In the genomic region with DNA sequence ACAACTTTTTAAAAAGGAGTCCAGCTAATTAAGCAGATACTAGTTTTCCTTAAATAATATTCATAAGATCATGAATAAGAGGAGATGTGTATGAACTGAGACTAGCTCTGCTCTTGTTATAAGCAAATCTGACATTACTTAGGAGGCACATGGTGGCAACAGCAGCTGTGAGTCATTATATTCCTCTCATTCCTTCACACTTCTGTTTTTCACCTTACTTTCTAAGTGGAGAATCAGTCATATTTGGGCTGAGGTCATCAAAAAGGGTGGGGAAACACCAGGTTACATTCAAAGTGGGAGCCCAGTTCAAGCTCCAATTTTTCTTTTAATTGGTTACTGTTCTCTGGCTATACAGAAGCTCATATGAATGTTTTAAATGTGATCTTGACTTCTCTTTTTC, we compare ENCODE assay signal across 15 cellular contexts. TPM values are rescaled to one million over a fixed set of nuclear protein-coding genes. Genes with fewer than 3 reads are reported as not detected.
A peak's percentile ranks its signal among the peaks of the same experiment; 100 is the strongest.
DNase-seq lines count a peak whose midpoint lies in the region; ATAC-seq, FAIRE-seq and TF ChIP-seq lines count a peak whose summit lies in the region.
"Had no signal": no experiment of that assay in that cellular context is flagged by ENCODE, and none has a peak within 500 bp of the region (broad histone marks: within the 10 kb centered on the region; RNA-seq: fewer than 3 reads in every experiment).

No MANE protein-coding gene starts in this region.

- H3K36me3 Mint-ChIP-seq in CD8-positive, alpha-beta memory T cell: no peaks in the 10 kb centered on the region
- H3K36me3 Mint-ChIP-seq: IgD-negative memory B cell had no signal

- FAIRE-seq in HepG2 (lab: Jason Lieb, UNC): no peak

- no peaks in the 10 kb centered on the region for H3K9me3 Mint-ChIP-seq in CD8-positive, alpha-beta memory T cell
- H3K9me3 Mint-ChIP-seq: natural killer cell had no signal

- TF ChIP-seq POLR2A in HepG2 (IDR thresholded peaks at IDR 0.05; ENCODE audit: insufficient read depth in 1 of 2, low read depth in 2 of 2, low read length in 2 of 2) (no peak), right lobe of liver (IDR thresholded peaks at IDR 0.05) (no peak), esophagus squamous epithelium (IDR thresholded peaks at IDR 0.05) (no peak)

- no peaks in the 10 kb centered on the region; a peak in 1 of 5 replicates for H3K27me3 ChIP-seq in HepG2 (ENCODE audit: control insufficient read depth in 1 of 2, insufficient read depth in 2 of 2, low read length in 2 of 2)
- H3K27me3 ChIP-seq in right lobe of liver: no peaks in the 10 kb centered on the region
- H3K27me3 ChIP-seq in esophagus squamous epithelium: peaks cover 0 to 13% (median 0%) of the 10 kb centered on the region in 4 donors
- no peaks in the 10 kb centered on the region for H3K27me3 ChIP-seq in CD8-positive, alpha-beta memory T cell (ENCODE audit: insufficient read depth, low read length, poor library complexity, severe bottlenecking)

- POLR2A ChIA-PET in HepG2 (lab: Yijun Ruan, JAX) (no interaction called here), OCI-LY7 (lab: Charles Lee) (interaction anchor here (0.6 kb wide), 2 partner anchors 21 to 1261 kb away, joined by 3 to 5 read pairs; no protein-coding TSS in a partner anchor)
- POLR2A ChIA-PET in CD8-positive, alpha-beta memory T cell (lab: Charles Lee): no interaction called here

- DNase-seq in HepG2 (ENCODE audit: low spot score): no peak
- DNase-seq in right lobe of liver: no peak
- DNase-seq in esophagus squamous epithelium (lab: John Stamatoyannopoulos, UW): no peak
- DNase-seq in OCI-LY7 (ENCODE audit: low spot score): no peak
- no peak for DNase-seq in CD8-positive, alpha-beta memory T cell
- DNase-seq in cardiac septum (ENCODE audit: low spot score): no peak
- DNase-seq: caudate nucleus, GOT3, natural killer cell, NCI-H2081, T-helper 9 cell had no signal

- no peaks in the 10 kb centered on the region for H3K4me1 Mint-ChIP-seq in CD8-positive, alpha-beta memory T cell
- H3K4me1 Mint-ChIP-seq: natural killer cell had no signal

- in situ Hi-C loops in HepG2 (cut with HindIII; ENCODE audit: extremely low pct_ligation_motif_present, low pct_unique_long_range_greater_than_20kb): no loop called here

- TF ChIP-seq EP300 in HepG2 (IDR thresholded peaks at IDR 0.05; ENCODE audit: low read depth in 2 of 2, low read length in 2 of 2) (no peak), HepG2 (CRISPR knock-in tag; IDR thresholded peaks at IDR 0.05; ENCODE audit: borderline replicate concordance) (no peak)

- no peaks in the 10 kb centered on the region for H3K36me3 ChIP-seq in HepG2 (replicated peaks in 1 of 2; ENCODE audit: control insufficient read depth in 1 of 2, insufficient read depth in 2 of 2, low read length in 2 of 2)
- H3K36me3 ChIP-seq in right lobe of liver: no peaks in the 10 kb centered on the region
- H3K36me3 ChIP-seq in esophagus squamous epithelium: no peaks in the 10 kb centered on the region
- no peaks in the 10 kb centered on the region for H3K36me3 ChIP-seq in OCI-LY7 (ENCODE audit: insufficient read depth, low read length)
- H3K36me3 ChIP-seq in CD8-positive, alpha-beta memory T cell (ENCODE audit: insufficient read depth, low read length): no peaks in the 10 kb centered on the region

- BruUV-seq in HepG2 (replicated peaks; lab: Mats Ljungman, UMichigan) (no TSS peak), OCI-LY7 (replicated peaks; lab: Mats Ljungman, UMichigan) (no TSS peak)

- H4K20me1 ChIP-seq in HepG2 (ENCODE audit: insufficient read depth, low read length): no peaks in the 10 kb centered on the region
- H4K20me1 ChIP-seq in OCI-LY7 (ENCODE audit: insufficient read depth, low read length): no peaks in the 10 kb centered on the region

- no peaks in the 10 kb centered on the region for H3K79me2 ChIP-seq in HepG2 (ENCODE audit: insufficient read depth, low read length)
- H3K79me2 ChIP-seq in OCI-LY7 (ENCODE audit: insufficient read depth, low read depth, low read length): no peaks in the 10 kb centered on the region

- TF ChIP-seq RAD21 in HepG2 (CRISPR knock-in tag; IDR thresholded peaks at IDR 0.05): no peak

- no peaks in the 10 kb centered on the region for H3K9me3 ChIP-seq in HepG2 (ENCODE audit: low read length)
- no peaks in the 10 kb centered on the region for H3K9me3 ChIP-seq in right lobe of liver
- no peaks in the 10 kb centered on the region for H3K9me3 ChIP-seq in esophagus squamous epithelium
- no peaks in the 10 kb centered on the region for H3K9me3 ChIP-seq in OCI-LY7 (ENCODE audit: low read length)
- H3K9me3 ChIP-seq in CD8-positive, alpha-beta memory T cell (ENCODE audit: low read length): no peaks in the 10 kb centered on the region

- intact Hi-C loops in HepG2 (cut with micrococcal nuclease; ENCODE audit: unreplicated experiment): no loop called here
- intact Hi-C loops in right lobe of liver (cut with DNase I): no loop called here
- intact Hi-C loops in esophagus squamous epithelium (cut with DNase I): no loop called here
- intact Hi-C loops in OCI-LY7 (cut with micrococcal nuclease; ENCODE audit: unreplicated experiment): no loop called here
- intact Hi-C loops in cardiac septum (cut with DNase I): no loop called here

- H3K9ac ChIP-seq in HepG2 (ENCODE audit: insufficient read depth, low read depth, low read length): no peak overlapping the region

- H3K9me2 ChIP-seq in OCI-LY7 (ENCODE audit: insufficient read depth, low read length): no peaks in the 10 kb centered on the region

- H3K4me1 ChIP-seq in HepG2 (ENCODE audit: insufficient read depth, low read length) (no peaks in the 10 kb centered on the region), right lobe of liver (no peaks in the 10 kb centered on the region), esophagus squamous epithelium (no peaks in the 10 kb centered on the region), OCI-LY7 (ENCODE audit: insufficient read depth, low read length, poor library complexity, severe bottlenecking) (no peaks in the 10 kb centered on the region)
- H3K4me1 ChIP-seq in CD8-positive, alpha-beta memory T cell (ENCODE audit: insufficient read depth, low read length): no peaks in the 10 kb centered on the region

- no peak overlapping the region for H3K4me2 ChIP-seq in HepG2 (ENCODE audit: low read depth, low read length)
- no peak overlapping the region for H3K4me2 ChIP-seq in OCI-LY7 (ENCODE audit: low read length)

- H2AFZ ChIP-seq in HepG2 (ENCODE audit: low read length): no peak overlapping the region
- no peak overlapping the region for H2AFZ ChIP-seq in OCI-LY7 (ENCODE audit: low read length)

- ATAC-seq in HepG2 (no peak), right lobe of liver (no peak), GM21825 (IDR thresholded peaks at IDR 0.05; ENCODE audit: unreplicated experiment) (peak; percentile 88), HG03378 (IDR thresholded peaks at IDR 0.05; ENCODE audit: unreplicated experiment) (peak; percentile 95)
- ATAC-seq: natural killer cell had no signal

- H3K27ac Mint-ChIP-seq in CD8-positive, alpha-beta memory T cell: no peak overlapping the region
- H3K27ac Mint-ChIP-seq: IgD-negative memory B cell, natural killer cell had no signal

- H3K27ac ChIP-seq in HepG2 (ENCODE audit: extremely low read length, insufficient read depth, low read length) (no peak overlapping the region), right lobe of liver (no peak overlapping the region), esophagus squamous epithelium (no peak overlapping the region), OCI-LY7 (ENCODE audit: low read depth, low read length, poor library complexity, severe bottlenecking) (no peak overlapping the region)
- H3K27ac ChIP-seq in CD8-positive, alpha-beta memory T cell (ENCODE audit: low read depth, low read length): no peak overlapping the region

- H3K27me3 Mint-ChIP-seq in CD8-positive, alpha-beta memory T cell: peaks cover 28 to 39% of the 10 kb centered on the region in 2 donors

- H3K4me3 Mint-ChIP-seq in CD8-positive, alpha-beta memory T cell: no peak overlapping the region
- H3K4me3 Mint-ChIP-seq: IgD-negative memory B cell, natural killer cell had no signal

- CTCF ChIA-PET in HepG2 (lab: Yijun Ruan, JAX; ENCODE audit: low intra/inter-chr PET ratio, low total read pairs): no interaction called here
- CTCF ChIA-PET in OCI-LY7 (lab: Charles Lee; ENCODE audit: unreplicated experiment): no interaction called here
- CTCF ChIA-PET in CD8-positive, alpha-beta memory T cell (lab: Charles Lee): no interaction called here

- H3K4me3 ChIP-seq in HepG2 (replicated peaks in 1 of 3; ENCODE audit: insufficient read depth in 1 of 3, low read depth in 2 of 3, low read length in 3 of 3) (no peak overlapping the region), right lobe of liver (no peak overlapping the region), esophagus squamous epithelium (no peak overlapping the region), OCI-LY7 (ENCODE audit: low read depth, low read length, poor library complexity, severe bottlenecking) (no peak overlapping the region)
- H3K4me3 ChIP-seq in CD8-positive, alpha-beta memory T cell (ENCODE audit: low read length): no peak overlapping the region

- no peak for TF ChIP-seq CTCF in HepG2 (CRISPR knock-in tag; IDR thresholded peaks at IDR 0.05)
- no peak for TF ChIP-seq CTCF in right lobe of liver (IDR thresholded peaks at IDR 0.05)
- no peak for TF ChIP-seq CTCF in esophagus squamous epithelium (IDR thresholded peaks at IDR 0.05)
- no peak for TF ChIP-seq CTCF in OCI-LY7 (conservative IDR thresholded peaks at IDR 0.05; ENCODE audit: low read length)

RNA-seq across cellular contexts. Expression of a gene that starts 6.0 kb away (rescaled TPM):
- total RNA-seq in HepG2 (2016; rRNA removed; fragmentation: Illumina TruSeq; extraction: Trizol): not detected in 2 replicates
- not detected in 2 replicates for total RNA-seq in HepG2 (2016; cell fraction: cytosol; rRNA removed; fragmentation: Illumina TruSeq; extraction: Trizol; ENCODE audit: low read depth)
- total RNA-seq in HepG2 (2016; cell fraction: insoluble cytoplasmic fraction; rRNA removed; fragmentation: Illumina TruSeq; extraction: Trizol): not detected in 2 replicates
- not detected in 2 replicates for total RNA-seq in HepG2 (2016; cell fraction: membrane; rRNA removed; fragmentation: Illumina TruSeq; extraction: Trizol)
- not detected in 2 replicates for total RNA-seq in HepG2 (2016; cell fraction: nucleus; rRNA removed; fragmentation: Illumina TruSeq; extraction: Trizol)
- not detected in 2 replicates for polyA plus RNA-seq in HepG2 (2011; rRNA removed)
- polyA plus RNA-seq in HepG2 (2011; cell fraction: cytosol; rRNA removed): not detected in 2 replicates
- polyA plus RNA-seq in HepG2 (2011; cell fraction: nucleus; rRNA removed): not detected in 2 replicates
- not detected in 2 replicates for polyA plus RNA-seq in HepG2 (2012)
- not detected in 2 replicates for polyA plus RNA-seq in HepG2 (2016; cell fraction: cytosol; fragmentation: Illumina TruSeq; extraction: Trizol; ENCODE audit: low read depth)
- polyA plus RNA-seq in HepG2 (2016; cell fraction: insoluble cytoplasmic fraction; fragmentation: Illumina TruSeq; extraction: Trizol; ENCODE audit: low read depth): not detected in 2 replicates
- polyA plus RNA-seq in HepG2 (2016; cell fraction: membrane; fragmentation: Illumina TruSeq; extraction: Trizol; ENCODE audit: low read depth): not detected in 2 replicates
- polyA plus RNA-seq in HepG2 (2016; cell fraction: nucleus; fragmentation: Illumina TruSeq; extraction: Trizol; ENCODE audit: insufficient read depth, low read depth): not detected in 2 replicates
- polyA minus RNA-seq in HepG2 (2011; rRNA and poly(A)+ RNA removed; ENCODE audit: low replicate concordance): not detected in 2 replicates
- polyA minus RNA-seq in HepG2 (2011; cell fraction: cytosol; rRNA and poly(A)+ RNA removed): not detected in 2 replicates
- polyA minus RNA-seq in HepG2 (2011; cell fraction: nucleus; rRNA and poly(A)+ RNA removed): not detected in 2 replicates
- not detected for total RNA-seq in right lobe of liver
- 1 to 10 TPM in 1 of 4 donors, not detected in 3; 1.1 TPM for total RNA-seq in esophagus squamous epithelium
- total RNA-seq in OCI-LY7 (2014; rRNA removed; shearing (Covaris generic)): not detected in 2 replicates
- total RNA-seq in OCI-LY7 (2022): not detected in 2 replicates
- total RNA-seq in CD8-positive, alpha-beta memory T cell: not detected
- polyA plus RNA-seq in CD8-positive, alpha-beta memory T cell: not detected
- total RNA-seq in cardiac septum: not detected
- total RNA-seq: fibroblast of lung, natural killer cell had no signal
- polyA plus RNA-seq: fibroblast of lung, IgD-negative memory B cell had no signal

RNA-seq across cellular contexts. Expression of a gene that starts 12.3 kb away (rescaled TPM):
- total RNA-seq in HepG2 (2016; rRNA removed; fragmentation: Illumina TruSeq; extraction: Trizol) (26.1 and 37.7 TPM in 2 replicates), right lobe of liver (1 to 10 TPM; 3.6 to 7.9 (median 5.1) TPM), esophagus squamous epithelium (10 to 100 TPM in 2 of 4 donors, 1 to 10 TPM in 2; 9.2 to 32.7 (median 14.2) TPM), OCI-LY7 (2022) (33.1 and 34.8 TPM in 2 replicates), cardiac septum (16.8 TPM)
- 11.7 and 12.3 TPM in 2 replicates for total RNA-seq in HepG2 (2016; cell fraction: cytosol; rRNA removed; fragmentation: Illumina TruSeq; extraction: Trizol; ENCODE audit: low read depth)
- 24.4 and 42.6 TPM in 2 replicates for total RNA-seq in HepG2 (2016; cell fraction: insoluble cytoplasmic fraction; rRNA removed; fragmentation: Illumina TruSeq; extraction: Trizol)
- 39.7 and 40.4 TPM in 2 replicates for total RNA-seq in HepG2 (2016; cell fraction: membrane; rRNA removed; fragmentation: Illumina TruSeq; extraction: Trizol)
- total RNA-seq in HepG2 (2016; cell fraction: nucleus; rRNA removed; fragmentation: Illumina TruSeq; extraction: Trizol): 15.5 and 17.1 TPM in 2 replicates
- 2.8 and 5.3 TPM in 2 replicates for polyA plus RNA-seq in HepG2 (2011; rRNA removed)
- polyA plus RNA-seq in HepG2 (2011; cell fraction: cytosol; rRNA removed): 1.2 and 1.7 TPM in 2 replicates
- 0.66 and 0.99 TPM in 2 replicates for polyA plus RNA-seq in HepG2 (2011; cell fraction: nucleus; rRNA removed)
- polyA plus RNA-seq in HepG2 (2012): 5.0 and 5.5 TPM in 2 replicates
- 15.2 and 17.6 TPM in 2 replicates for polyA plus RNA-seq in HepG2 (2016; cell fraction: cytosol; fragmentation: Illumina TruSeq; extraction: Trizol; ENCODE audit: low read depth)
- 27.8 and 32.3 TPM in 2 replicates for polyA plus RNA-seq in HepG2 (2016; cell fraction: insoluble cytoplasmic fraction; fragmentation: Illumina TruSeq; extraction: Trizol; ENCODE audit: low read depth)
- 24.9 and 25.9 TPM in 2 replicates for polyA plus RNA-seq in HepG2 (2016; cell fraction: membrane; fragmentation: Illumina TruSeq; extraction: Trizol; ENCODE audit: low read depth)
- 9.3 and 11.2 TPM in 2 replicates for polyA plus RNA-seq in HepG2 (2016; cell fraction: nucleus; fragmentation: Illumina TruSeq; extraction: Trizol; ENCODE audit: insufficient read depth, low read depth)
- 0.96 and 2.3 TPM in 2 replicates for polyA minus RNA-seq in HepG2 (2011; rRNA and poly(A)+ RNA removed; ENCODE audit: low replicate concordance)
- 1.2 and 3.7 TPM in 2 replicates for polyA minus RNA-seq in HepG2 (2011; cell fraction: cytosol; rRNA and poly(A)+ RNA removed)
- 8.0 and 11.4 TPM in 2 replicates for polyA minus RNA-seq in HepG2 (2011; cell fraction: nucleus; rRNA and poly(A)+ RNA removed)
- total RNA-seq in OCI-LY7 (2014; rRNA removed; shearing (Covaris generic)): 15.7 and 16.2 TPM in 2 replicates
- 10 to 100 TPM; 31.6 to 33.6 TPM for total RNA-seq in CD8-positive, alpha-beta memory T cell
- polyA plus RNA-seq in CD8-positive, alpha-beta memory T cell: 36.0 TPM

Comparison
In these comparisons a context has a peak if more than half of its experiments do, and no peak if none do; other contexts are left out.
1. ATAC-seq: peak in GM21825 (single experiment) and HG03378 (single experiment); none in HepG2 (single experiment) and right lobe of liver (0 of 4).